ENCODE assay signal across 1 cellular context in the genomic region with DNA sequence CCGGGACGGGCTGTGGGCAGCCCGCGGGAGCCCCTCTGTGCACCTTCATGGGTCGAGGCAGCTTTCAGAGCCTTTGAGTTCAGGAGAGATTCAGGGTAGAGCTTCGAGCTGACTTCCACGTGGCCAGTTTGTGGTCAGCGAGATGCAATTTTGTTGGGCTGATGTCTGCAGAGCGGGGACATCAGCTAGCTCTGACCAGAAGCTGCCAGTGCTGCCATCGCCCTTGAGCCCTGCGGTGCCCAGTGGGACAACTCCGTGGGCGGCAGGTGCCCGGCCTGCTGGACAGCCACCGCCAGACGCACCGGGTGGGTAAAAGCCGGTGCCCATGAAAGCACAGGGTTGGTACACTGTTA.
TF ChIP-seq lines count a peak whose summit lies in the region.

No MANE protein-coding gene starts in this region.

TF ChIP-seq in K562, 482 proteins besides CTCF, POLR2A, EP300 and RAD21 (continued from another document and continues in another):
- TF ChIP-seq, protein P1, sequence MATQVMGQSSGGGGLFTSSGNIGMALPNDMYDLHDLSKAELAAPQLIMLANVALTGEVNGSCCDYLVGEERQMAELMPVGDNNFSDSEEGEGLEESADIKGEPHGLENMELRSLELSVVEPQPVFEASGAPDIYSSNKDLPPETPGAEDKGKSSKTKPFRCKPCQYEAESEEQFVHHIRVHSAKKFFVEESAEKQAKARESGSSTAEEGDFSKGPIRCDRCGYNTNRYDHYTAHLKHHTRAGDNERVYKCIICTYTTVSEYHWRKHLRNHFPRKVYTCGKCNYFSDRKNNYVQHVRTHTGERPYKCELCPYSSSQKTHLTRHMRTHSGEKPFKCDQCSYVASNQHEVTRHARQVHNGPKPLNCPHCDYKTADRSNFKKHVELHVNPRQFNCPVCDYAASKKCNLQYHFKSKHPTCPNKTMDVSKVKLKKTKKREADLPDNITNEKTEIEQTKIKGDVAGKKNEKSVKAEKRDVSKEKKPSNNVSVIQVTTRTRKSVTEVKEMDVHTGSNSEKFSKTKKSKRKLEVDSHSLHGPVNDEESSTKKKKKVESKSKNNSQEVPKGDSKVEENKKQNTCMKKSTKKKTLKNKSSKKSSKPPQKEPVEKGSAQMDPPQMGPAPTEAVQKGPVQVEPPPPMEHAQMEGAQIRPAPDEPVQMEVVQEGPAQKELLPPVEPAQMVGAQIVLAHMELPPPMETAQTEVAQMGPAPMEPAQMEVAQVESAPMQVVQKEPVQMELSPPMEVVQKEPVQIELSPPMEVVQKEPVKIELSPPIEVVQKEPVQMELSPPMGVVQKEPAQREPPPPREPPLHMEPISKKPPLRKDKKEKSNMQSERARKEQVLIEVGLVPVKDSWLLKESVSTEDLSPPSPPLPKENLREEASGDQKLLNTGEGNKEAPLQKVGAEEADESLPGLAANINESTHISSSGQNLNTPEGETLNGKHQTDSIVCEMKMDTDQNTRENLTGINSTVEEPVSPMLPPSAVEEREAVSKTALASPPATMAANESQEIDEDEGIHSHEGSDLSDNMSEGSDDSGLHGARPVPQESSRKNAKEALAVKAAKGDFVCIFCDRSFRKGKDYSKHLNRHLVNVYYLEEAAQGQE (CRISPR knock-in tag; IDR thresholded peaks at IDR 0.05; ENCODE audit: low read depth): no peak
- TF ChIP-seq SMARCC2 (IDR thresholded peaks at IDR 0.05; ENCODE audit: low read depth) (no peak), PML (IDR thresholded peaks at IDR 0.05; ENCODE audit: low read length) (no peak), MYNN (IDR thresholded peaks at IDR 0.05) (no peak), MYNN (CRISPR knock-in tag; IDR thresholded peaks at IDR 0.05) (no peak), ZNF41 (CRISPR knock-in tag; conservative IDR thresholded peaks at IDR 0.05) (no peak), ZC3H11A (IDR thresholded peaks at IDR 0.05; ENCODE audit: low read depth, low read length) (no peak), MECOM (CRISPR knock-in tag; IDR thresholded peaks at IDR 0.05) (0 out of 2 replicates have a peak, but pooled peaks have one; percentile 41), CBFA2T2 (conservative IDR thresholded peaks at IDR 0.05) (no peak), NR2C2 (CRISPR knock-in tag; IDR thresholded peaks at IDR 0.05) (no peak), NR2C2 (tag; IDR thresholded peaks at IDR 0.05) (no peak), ZNF766 (CRISPR knock-in tag; conservative IDR thresholded peaks at IDR 0.05) (no peak), YY1 (IDR thresholded peaks at IDR 0.05; ENCODE audit: borderline replicate concordance in 1 of 3, control insufficient read depth in 1 of 3, extremely low read depth in 1 of 3, insufficient read depth in 3 of 3, insufficient read length in 1 of 3, insufficient replicate concordance in 2 of 3, low read depth in 1 of 3, low read length in 2 of 3) (peak in 1 of 3 experiments; percentile 15), ZSCAN32 (CRISPR knock-in tag; IDR thresholded peaks at IDR 0.05) (no peak), ZSCAN29 (IDR thresholded peaks at IDR 0.05) (no peak), KAT2B (IDR thresholded peaks at IDR 0.05; ENCODE audit: low read depth, low read length) (no peak), ZNF696 (CRISPR knock-in tag; conservative IDR thresholded peaks at IDR 0.05) (no peak), PHF20 (IDR thresholded peaks at IDR 0.05; ENCODE audit: partially characterized antibody) (no peak)
- TF ChIP-seq, protein P2, sequence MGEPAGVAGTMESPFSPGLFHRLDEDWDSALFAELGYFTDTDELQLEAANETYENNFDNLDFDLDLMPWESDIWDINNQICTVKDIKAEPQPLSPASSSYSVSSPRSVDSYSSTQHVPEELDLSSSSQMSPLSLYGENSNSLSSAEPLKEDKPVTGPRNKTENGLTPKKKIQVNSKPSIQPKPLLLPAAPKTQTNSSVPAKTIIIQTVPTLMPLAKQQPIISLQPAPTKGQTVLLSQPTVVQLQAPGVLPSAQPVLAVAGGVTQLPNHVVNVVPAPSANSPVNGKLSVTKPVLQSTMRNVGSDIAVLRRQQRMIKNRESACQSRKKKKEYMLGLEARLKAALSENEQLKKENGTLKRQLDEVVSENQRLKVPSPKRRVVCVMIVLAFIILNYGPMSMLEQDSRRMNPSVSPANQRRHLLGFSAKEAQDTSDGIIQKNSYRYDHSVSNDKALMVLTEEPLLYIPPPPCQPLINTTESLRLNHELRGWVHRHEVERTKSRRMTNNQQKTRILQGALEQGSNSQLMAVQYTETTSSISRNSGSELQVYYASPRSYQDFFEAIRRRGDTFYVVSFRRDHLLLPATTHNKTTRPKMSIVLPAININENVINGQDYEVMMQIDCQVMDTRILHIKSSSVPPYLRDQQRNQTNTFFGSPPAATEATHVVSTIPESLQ (CRISPR knock-in tag; IDR thresholded peaks at IDR 0.05): no peak
- TF ChIP-seq, protein P3, sequence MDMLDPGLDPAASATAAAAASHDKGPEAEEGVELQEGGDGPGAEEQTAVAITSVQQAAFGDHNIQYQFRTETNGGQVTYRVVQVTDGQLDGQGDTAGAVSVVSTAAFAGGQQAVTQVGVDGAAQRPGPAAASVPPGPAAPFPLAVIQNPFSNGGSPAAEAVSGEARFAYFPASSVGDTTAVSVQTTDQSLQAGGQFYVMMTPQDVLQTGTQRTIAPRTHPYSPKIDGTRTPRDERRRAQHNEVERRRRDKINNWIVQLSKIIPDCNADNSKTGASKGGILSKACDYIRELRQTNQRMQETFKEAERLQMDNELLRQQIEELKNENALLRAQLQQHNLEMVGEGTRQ (CRISPR knock-in tag; IDR thresholded peaks at IDR 0.05): no peak
- TF ChIP-seq, protein P4, sequence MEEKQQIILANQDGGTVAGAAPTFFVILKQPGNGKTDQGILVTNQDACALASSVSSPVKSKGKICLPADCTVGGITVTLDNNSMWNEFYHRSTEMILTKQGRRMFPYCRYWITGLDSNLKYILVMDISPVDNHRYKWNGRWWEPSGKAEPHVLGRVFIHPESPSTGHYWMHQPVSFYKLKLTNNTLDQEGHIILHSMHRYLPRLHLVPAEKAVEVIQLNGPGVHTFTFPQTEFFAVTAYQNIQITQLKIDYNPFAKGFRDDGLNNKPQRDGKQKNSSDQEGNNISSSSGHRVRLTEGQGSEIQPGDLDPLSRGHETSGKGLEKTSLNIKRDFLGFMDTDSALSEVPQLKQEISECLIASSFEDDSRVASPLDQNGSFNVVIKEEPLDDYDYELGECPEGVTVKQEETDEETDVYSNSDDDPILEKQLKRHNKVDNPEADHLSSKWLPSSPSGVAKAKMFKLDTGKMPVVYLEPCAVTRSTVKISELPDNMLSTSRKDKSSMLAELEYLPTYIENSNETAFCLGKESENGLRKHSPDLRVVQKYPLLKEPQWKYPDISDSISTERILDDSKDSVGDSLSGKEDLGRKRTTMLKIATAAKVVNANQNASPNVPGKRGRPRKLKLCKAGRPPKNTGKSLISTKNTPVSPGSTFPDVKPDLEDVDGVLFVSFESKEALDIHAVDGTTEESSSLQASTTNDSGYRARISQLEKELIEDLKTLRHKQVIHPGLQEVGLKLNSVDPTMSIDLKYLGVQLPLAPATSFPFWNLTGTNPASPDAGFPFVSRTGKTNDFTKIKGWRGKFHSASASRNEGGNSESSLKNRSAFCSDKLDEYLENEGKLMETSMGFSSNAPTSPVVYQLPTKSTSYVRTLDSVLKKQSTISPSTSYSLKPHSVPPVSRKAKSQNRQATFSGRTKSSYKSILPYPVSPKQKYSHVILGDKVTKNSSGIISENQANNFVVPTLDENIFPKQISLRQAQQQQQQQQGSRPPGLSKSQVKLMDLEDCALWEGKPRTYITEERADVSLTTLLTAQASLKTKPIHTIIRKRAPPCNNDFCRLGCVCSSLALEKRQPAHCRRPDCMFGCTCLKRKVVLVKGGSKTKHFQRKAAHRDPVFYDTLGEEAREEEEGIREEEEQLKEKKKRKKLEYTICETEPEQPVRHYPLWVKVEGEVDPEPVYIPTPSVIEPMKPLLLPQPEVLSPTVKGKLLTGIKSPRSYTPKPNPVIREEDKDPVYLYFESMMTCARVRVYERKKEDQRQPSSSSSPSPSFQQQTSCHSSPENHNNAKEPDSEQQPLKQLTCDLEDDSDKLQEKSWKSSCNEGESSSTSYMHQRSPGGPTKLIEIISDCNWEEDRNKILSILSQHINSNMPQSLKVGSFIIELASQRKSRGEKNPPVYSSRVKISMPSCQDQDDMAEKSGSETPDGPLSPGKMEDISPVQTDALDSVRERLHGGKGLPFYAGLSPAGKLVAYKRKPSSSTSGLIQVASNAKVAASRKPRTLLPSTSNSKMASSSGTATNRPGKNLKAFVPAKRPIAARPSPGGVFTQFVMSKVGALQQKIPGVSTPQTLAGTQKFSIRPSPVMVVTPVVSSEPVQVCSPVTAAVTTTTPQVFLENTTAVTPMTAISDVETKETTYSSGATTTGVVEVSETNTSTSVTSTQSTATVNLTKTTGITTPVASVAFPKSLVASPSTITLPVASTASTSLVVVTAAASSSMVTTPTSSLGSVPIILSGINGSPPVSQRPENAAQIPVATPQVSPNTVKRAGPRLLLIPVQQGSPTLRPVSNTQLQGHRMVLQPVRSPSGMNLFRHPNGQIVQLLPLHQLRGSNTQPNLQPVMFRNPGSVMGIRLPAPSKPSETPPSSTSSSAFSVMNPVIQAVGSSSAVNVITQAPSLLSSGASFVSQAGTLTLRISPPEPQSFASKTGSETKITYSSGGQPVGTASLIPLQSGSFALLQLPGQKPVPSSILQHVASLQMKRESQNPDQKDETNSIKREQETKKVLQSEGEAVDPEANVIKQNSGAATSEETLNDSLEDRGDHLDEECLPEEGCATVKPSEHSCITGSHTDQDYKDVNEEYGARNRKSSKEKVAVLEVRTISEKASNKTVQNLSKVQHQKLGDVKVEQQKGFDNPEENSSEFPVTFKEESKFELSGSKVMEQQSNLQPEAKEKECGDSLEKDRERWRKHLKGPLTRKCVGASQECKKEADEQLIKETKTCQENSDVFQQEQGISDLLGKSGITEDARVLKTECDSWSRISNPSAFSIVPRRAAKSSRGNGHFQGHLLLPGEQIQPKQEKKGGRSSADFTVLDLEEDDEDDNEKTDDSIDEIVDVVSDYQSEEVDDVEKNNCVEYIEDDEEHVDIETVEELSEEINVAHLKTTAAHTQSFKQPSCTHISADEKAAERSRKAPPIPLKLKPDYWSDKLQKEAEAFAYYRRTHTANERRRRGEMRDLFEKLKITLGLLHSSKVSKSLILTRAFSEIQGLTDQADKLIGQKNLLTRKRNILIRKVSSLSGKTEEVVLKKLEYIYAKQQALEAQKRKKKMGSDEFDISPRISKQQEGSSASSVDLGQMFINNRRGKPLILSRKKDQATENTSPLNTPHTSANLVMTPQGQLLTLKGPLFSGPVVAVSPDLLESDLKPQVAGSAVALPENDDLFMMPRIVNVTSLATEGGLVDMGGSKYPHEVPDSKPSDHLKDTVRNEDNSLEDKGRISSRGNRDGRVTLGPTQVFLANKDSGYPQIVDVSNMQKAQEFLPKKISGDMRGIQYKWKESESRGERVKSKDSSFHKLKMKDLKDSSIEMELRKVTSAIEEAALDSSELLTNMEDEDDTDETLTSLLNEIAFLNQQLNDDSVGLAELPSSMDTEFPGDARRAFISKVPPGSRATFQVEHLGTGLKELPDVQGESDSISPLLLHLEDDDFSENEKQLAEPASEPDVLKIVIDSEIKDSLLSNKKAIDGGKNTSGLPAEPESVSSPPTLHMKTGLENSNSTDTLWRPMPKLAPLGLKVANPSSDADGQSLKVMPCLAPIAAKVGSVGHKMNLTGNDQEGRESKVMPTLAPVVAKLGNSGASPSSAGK (IDR thresholded peaks at IDR 0.05): peak; percentile 95
